ENCODE assay signal across 16 cellular contexts in genomic region chr1:29126198-29126597, GRCh38. TPM values are rescaled to one million over a fixed set of nuclear protein-coding genes. Genes with fewer than 3 reads are reported as not detected.
A peak's percentile ranks its signal among the peaks of the same experiment; 100 is the strongest.
DNase-seq lines count a peak whose midpoint lies in the region; ATAC-seq, FAIRE-seq and TF ChIP-seq lines count a peak whose summit lies in the region.
"Had no signal": no experiment of that assay in that cellular context is flagged by ENCODE, and none has a peak within 500 bp of the region (broad histone marks: within the 10 kb centered on the region; RNA-seq: fewer than 3 reads in every experiment).

No MANE protein-coding gene starts in this region.

- peak overlapping the region; percentile 99 for H2BK15ac ChIP-seq in H1 (ENCODE audit: low read length)

- peak overlapping the region; percentile 11; the same call in 1 of the 2 replicates for H3K27ac ChIP-seq in RWPE1
- no peak overlapping the region for H3K27ac ChIP-seq in H1 (ENCODE audit: low read depth, low read length)
- H3K27ac ChIP-seq in ovary: peak overlapping the region; percentile 91 to 95
- no peak overlapping the region for H3K27ac ChIP-seq in colonic mucosa
- H3K27ac ChIP-seq: WERI-Rb-1 had no signal

- peak overlapping the region; percentile 48; the same call in 1 of the 2 replicates for H3K18ac ChIP-seq in H1 (ENCODE audit: extremely low read depth, low read length)

- H3K4me3 Mint-ChIP-seq in activated T-cell treated with anti-CD3 and anti-CD28 coated beads, Interleukin-2, amount 50 U/mL, for 24 hours: peak overlapping the region; percentile 65

- no peak for FAIRE-seq in H1 (lab: Jason Lieb, UNC)
- FAIRE-seq: frontal cortex had no signal

- peak overlapping the region; percentile 95 for H4K91ac ChIP-seq in H1 (replicated peaks; ENCODE audit: insufficient read length, low read length)

- no peaks in the 10 kb centered on the region for H3K36me3 Mint-ChIP-seq in activated T-cell treated with anti-CD3 and anti-CD28 coated beads, Interleukin-2, amount 50 U/mL, for 24 hours (ENCODE audit: low read depth)

- no peaks in the 10 kb centered on the region for H3K9me3 ChIP-seq in H1 (ENCODE audit: insufficient read depth in 2 of 2, low read depth in 1 of 2, low read length in 1 of 2)
- H3K9me3 ChIP-seq in ovary: no peaks in the 10 kb centered on the region
- H3K9me3 ChIP-seq in colonic mucosa: no peaks in the 10 kb centered on the region
- H3K9me3 ChIP-seq: left ventricle myocardium inferior had no signal

- H2BK12ac ChIP-seq in H1 (ENCODE audit: low read depth, low read length): peak overlapping the region; percentile 96; the same call in 1 of the 2 replicates

- WGBS in H1 (ENCODE audit: extremely low coverage in 1 of 2, insufficient coverage in 1 of 2, insufficient read length in 1 of 2, insufficient replicate concordance in 2 of 2, low coverage in 1 of 2, low lambda C conversion rate in 2 of 2, missing lambda C conversion rate in 1 of 2), 2 experiments: 97% methylated on average over 6 of the region's 6 CpGs; no CpG with 5 or more reads in 1 of the 2 experiments
- WGBS in ovary, 3 donors: 93 to 95% (median 94%) methylated on average over 6 of the region's 6 CpGs

- H3K27me3 Mint-ChIP-seq in activated T-cell treated with anti-CD3 and anti-CD28 coated beads, Interleukin-2, amount 50 U/mL, for 24 hours: peaks cover 26% of the 10 kb centered on the region

- H3K27ac Mint-ChIP-seq in activated T-cell treated with anti-CD3 and anti-CD28 coated beads, Interleukin-2, amount 50 U/mL, for 24 hours: no peak overlapping the region

- H3K4me3 ChIP-seq in H1 (ENCODE audit: extremely low read depth in 1 of 4, insufficient read depth in 2 of 4, low read depth in 3 of 4, low read length in 4 of 4): no peak overlapping the region
- H3K4me3 ChIP-seq in ovary: no peak overlapping the region
- H3K4me3 ChIP-seq in colonic mucosa: no peak overlapping the region

- H4K5ac ChIP-seq in H1 (ENCODE audit: insufficient read length, low read depth, low read length): no peak overlapping the region

- H3K4me1 ChIP-seq in H1 (replicated peaks in 1 of 4; ENCODE audit: control insufficient read depth in 3 of 4, insufficient read depth in 4 of 4, low read length in 3 of 4): peaks cover 0 to 19% (median 9%) of the 10 kb centered on the region in 4 experiments; a peak in 6 of 7 replicates
- peaks cover 8% of the 10 kb centered on the region for H3K4me1 ChIP-seq in ovary (ENCODE audit: insufficient read depth)
- peaks cover 11% of the 10 kb centered on the region for H3K4me1 ChIP-seq in colonic mucosa

- H2BK20ac ChIP-seq in H1 (ENCODE audit: low read length): 0 out of 2 replicates have a peak overlapping the region, but pooled peaks have one; percentile 90

- H2AFZ ChIP-seq in H1 (ENCODE audit: low read length): no peak overlapping the region

- H3K4ac ChIP-seq in H1 (replicated peaks; ENCODE audit: insufficient read length, low read depth, low read length): no peak overlapping the region

- H2BK120ac ChIP-seq in H1 (replicated peaks; ENCODE audit: low read depth, low read length): no peak overlapping the region

- H3K56ac ChIP-seq in H1 (replicated peaks; ENCODE audit: insufficient read length, low read depth, low read length): no peak overlapping the region

- H4K20me1 ChIP-seq in H1 (replicated peaks in 1 of 2; ENCODE audit: control insufficient read depth in 1 of 2, insufficient read depth in 2 of 2, low read length in 2 of 2): no peaks in the 10 kb centered on the region

- H3K23ac ChIP-seq in H1 (ENCODE audit: insufficient read length): no peak overlapping the region

- no peak for TF ChIP-seq RAD21 in H1 (IDR thresholded peaks at IDR 0.05 in 1 of 2, conservative IDR thresholded peaks at IDR 0.05 in 1 of 2; ENCODE audit: low read depth in 2 of 2, low read length in 2 of 2)

- H3K79me2 ChIP-seq in H1 (ENCODE audit: control insufficient read depth in 1 of 2, insufficient read depth in 2 of 2, low read length in 2 of 2): no peaks in the 10 kb centered on the region

- CTCF ChIA-PET in RWPE1 (lab: Yijun Ruan, JAX) (no interaction called here), H1 (lab: Charles Lee; ENCODE audit: partially characterized antibody) (no interaction called here)

- TF ChIP-seq EP300 in H1 (IDR thresholded peaks at IDR 0.05; ENCODE audit: borderline replicate concordance in 1 of 2, low read depth in 2 of 2, low read length in 2 of 2): no peak
- no peak for TF ChIP-seq EP300 in ovary (IDR thresholded peaks at IDR 0.05)

- ATAC-seq in GM19035 (IDR thresholded peaks at IDR 0.05; ENCODE audit: unreplicated experiment): no peak

- no peak overlapping the region for H3K4me2 ChIP-seq in H1 (ENCODE audit: insufficient read depth in 1 of 2, low read depth in 2 of 2, low read length in 2 of 2)

- no peak overlapping the region for H4K8ac ChIP-seq in H1 (ENCODE audit: extremely low read depth, insufficient read depth, low read length)

- peaks cover 30% of the 10 kb centered on the region; the same call in 1 of the 2 replicates for H3K23me2 ChIP-seq in H1 (ENCODE audit: low read depth, low read length)

- H3K79me1 ChIP-seq in H1 (ENCODE audit: low read depth, low read length): no peaks in the 10 kb centered on the region

- POLR2A ChIA-PET in RWPE1 (lab: Yijun Ruan, JAX; ENCODE audit: low non-redundant PET) (no interaction called here), H1 (lab: Charles Lee; ENCODE audit: partially characterized antibody) (interaction anchor here (6.9 kb wide), 1 partner anchor 55 kb away, joined by 77 read pairs; the partner anchor contains the start of gene SRSF4)

- H3K36me3 ChIP-seq in H1 (ENCODE audit: control insufficient read depth in 2 of 4, insufficient read depth in 4 of 4, low read length in 3 of 4): no peaks in the 10 kb centered on the region
- no peaks in the 10 kb centered on the region for H3K36me3 ChIP-seq in ovary
- H3K36me3 ChIP-seq in colonic mucosa: no peaks in the 10 kb centered on the region
- H3K36me3 ChIP-seq: left ventricle myocardium inferior, WERI-Rb-1 had no signal

- H2AK5ac ChIP-seq in H1 (ENCODE audit: low read depth, low read length): peak overlapping the region; percentile 78; the same call in 1 of the 2 replicates

- intact Hi-C loops in ovary (cut with DNase I): loop anchor here in 2 of 4 donors (10.0 kb wide), 1 partner anchor 241 kb away; no protein-coding TSS in a partner anchor
- intact Hi-C loops in colonic mucosa (cut with DNase I): loop anchor here (5.0 to 10.0 kb wide), 2 partner anchors 49 to 244 kb away; no protein-coding TSS in a partner anchor

- DNase-seq in activated T-cell treated with anti-CD3 and anti-CD28 coated beads, Interleukin-2, amount 50 U/mL, for 24 hours: no peak
- no peak for DNase-seq in activated T-cell treated with anti-CD3 and anti-CD28 coated beads, Interleukin-2, amount 50 U/mL, for 1 hour
- DNase-seq in RWPE1 (ENCODE audit: low spot score): no peak
- no peak for DNase-seq in H1 (ENCODE audit: low read depth in 1 of 2, low spot score in 2 of 2)
- DNase-seq in ovary: no peak
- no peak for DNase-seq in RPMI8226
- DNase-seq in colonic mucosa: no peak
- DNase-seq: aorta, KG1, left ventricle myocardium inferior, NCI-H1048, NCI-H2107, NCI-H774, WERI-Rb-1 had no signal

- H3K9ac ChIP-seq in H1 (replicated peaks in 1 of 4; ENCODE audit: extremely low read depth in 1 of 4, low read depth in 3 of 4, low read length in 3 of 4): no peak overlapping the region
- no peak overlapping the region for H3K9ac ChIP-seq in colonic mucosa (ENCODE audit: low read depth in 2 of 2, low read length in 2 of 2)

- no peak overlapping the region for H2BK5ac ChIP-seq in H1 (ENCODE audit: low read depth, low read length)

- no peak overlapping the region for H3K14ac ChIP-seq in H1 (ENCODE audit: insufficient read length)

- H3K27me3 ChIP-seq in H1 (replicated peaks in 1 of 4; ENCODE audit: control insufficient read depth in 3 of 4, extremely low read depth in 1 of 4, insufficient read depth in 3 of 4, low read length in 3 of 4): peaks cover 0 to 33% (median 20%) of the 10 kb centered on the region in 4 experiments; a peak in 6 of 7 replicates
- H3K27me3 ChIP-seq in ovary: no peaks in the 10 kb centered on the region
- peaks cover 39% of the 10 kb centered on the region for H3K27me3 ChIP-seq in colonic mucosa

- no peak for TF ChIP-seq CTCF in RWPE1 (conservative IDR thresholded peaks at IDR 0.05; ENCODE audit: low read depth)
- TF ChIP-seq CTCF in H1 (IDR thresholded peaks at IDR 0.05; ENCODE audit: control extremely low read depth in 1 of 3, insufficient read depth in 1 of 3, low read depth in 1 of 3, low read length in 3 of 3): no peak
- TF ChIP-seq CTCF in ovary (IDR thresholded peaks at IDR 0.05): no peak
- no peak for TF ChIP-seq CTCF in colonic mucosa (IDR thresholded peaks at IDR 0.05)

- no peak for TF ChIP-seq POLR2A in H1 (IDR thresholded peaks at IDR 0.05; ENCODE audit: control extremely low read depth in 1 of 2, low read depth in 2 of 2, low read length in 2 of 2)
- TF ChIP-seq POLR2A in ovary (IDR thresholded peaks at IDR 0.05): no peak

- H3K4me1 Mint-ChIP-seq in activated T-cell treated with anti-CD3 and anti-CD28 coated beads, Interleukin-2, amount 50 U/mL, for 24 hours (ENCODE audit: low read depth): peaks cover 10% of the 10 kb centered on the region

- H3K9me3 Mint-ChIP-seq in activated T-cell treated with anti-CD3 and anti-CD28 coated beads, Interleukin-2, amount 50 U/mL, for 24 hours: no peaks in the 10 kb centered on the region

RNA-seq across cellular contexts. Expression of gene TMEM200B, which starts 2.5 kb away (rescaled TPM):
- total RNA-seq in H1 (2021; fragmentation: NEBNext Ultra II Directional; extraction: Animal tissue kit (Norgen Biotek cat#: 25700)): 11.0 and 11.3 TPM in 2 replicates
- polyA plus RNA-seq in H1 (2011; rRNA removed) (4.8 and 4.9 TPM in 2 replicates), ovary (10 to 100 TPM; 22.6 to 26.3 TPM)
- polyA plus RNA-seq in H1 (2011; cell fraction: cytosol; rRNA removed): 5.8 TPM
- 11.1 TPM for polyA plus RNA-seq in H1 (2011; cell fraction: nucleus; rRNA removed)
- polyA plus RNA-seq in H1 (2012, experiment 1 of 2): 9.4 to 10.9 TPM (median 10.4 TPM) in 4 replicates
- polyA plus RNA-seq in H1 (2012, experiment 2 of 2): 11.7 TPM
- polyA plus RNA-seq in H1 (2013, experiment 1 of 2): 15.6 TPM
- 16.9 TPM for polyA plus RNA-seq in H1 (2013, experiment 2 of 2)
- polyA minus RNA-seq in H1 (2011; rRNA and poly(A)+ RNA removed): 5.0 and 5.5 TPM in 2 replicates
- 4.2 TPM for polyA minus RNA-seq in H1 (2011; cell fraction: cytosol; rRNA and poly(A)+ RNA removed)
- polyA minus RNA-seq in H1 (2011; cell fraction: nucleus; rRNA and poly(A)+ RNA removed): 5.9 TPM
- total RNA-seq in ovary (10 to 100 TPM; 16.2 to 65.9 (median 32.6) TPM), colonic mucosa (1 to 10 TPM; 1.5 to 3.3 TPM)

RNA-seq across cellular contexts. Expression of gene SRSF4, which starts 55.5 kb away (rescaled TPM):
- total RNA-seq in H1 (2021; fragmentation: NEBNext Ultra II Directional; extraction: Animal tissue kit (Norgen Biotek cat#: 25700)): 83.5 and 86.5 TPM in 2 replicates
- polyA plus RNA-seq in H1 (2011; rRNA removed) (32.0 and 34.9 TPM in 2 replicates), ovary (100 to 1,000 TPM in 1 of 2 donors, 10 to 100 TPM in 1; 70.5 to 135 TPM)
- polyA plus RNA-seq in H1 (2011; cell fraction: cytosol; rRNA removed): 69.0 TPM
- polyA plus RNA-seq in H1 (2011; cell fraction: nucleus; rRNA removed): 35.6 TPM
- 78.5 to 101 TPM (median 84.8 TPM) in 4 replicates for polyA plus RNA-seq in H1 (2012, experiment 1 of 2)
- polyA plus RNA-seq in H1 (2012, experiment 2 of 2): 36.3 TPM
- polyA plus RNA-seq in H1 (2013, experiment 1 of 2): 81.6 TPM
- 79.9 TPM for polyA plus RNA-seq in H1 (2013, experiment 2 of 2)
- 23.4 and 28.6 TPM in 2 replicates for polyA minus RNA-seq in H1 (2011; rRNA and poly(A)+ RNA removed)
- polyA minus RNA-seq in H1 (2011; cell fraction: cytosol; rRNA and poly(A)+ RNA removed): 26.5 TPM
- polyA minus RNA-seq in H1 (2011; cell fraction: nucleus; rRNA and poly(A)+ RNA removed): 32.2 TPM
- total RNA-seq in ovary (100 to 1,000 TPM in 1 of 7 donors, 10 to 100 TPM in 6; 55.2 to 111 (median 88.2) TPM), colonic mucosa (10 to 100 TPM; 86.3 to 90.3 TPM)

Comparison
In these comparisons a context has a peak if more than half of its experiments do, and no peak if none do; other contexts are left out.
1. H3K27ac ChIP-seq: peak in RWPE1 (single experiment) and ovary (2 of 2); none in H1 (single experiment) and colonic mucosa (single experiment).